Comparison of ENCODE assay signal across 34 cellular contexts in the genomic region with DNA sequence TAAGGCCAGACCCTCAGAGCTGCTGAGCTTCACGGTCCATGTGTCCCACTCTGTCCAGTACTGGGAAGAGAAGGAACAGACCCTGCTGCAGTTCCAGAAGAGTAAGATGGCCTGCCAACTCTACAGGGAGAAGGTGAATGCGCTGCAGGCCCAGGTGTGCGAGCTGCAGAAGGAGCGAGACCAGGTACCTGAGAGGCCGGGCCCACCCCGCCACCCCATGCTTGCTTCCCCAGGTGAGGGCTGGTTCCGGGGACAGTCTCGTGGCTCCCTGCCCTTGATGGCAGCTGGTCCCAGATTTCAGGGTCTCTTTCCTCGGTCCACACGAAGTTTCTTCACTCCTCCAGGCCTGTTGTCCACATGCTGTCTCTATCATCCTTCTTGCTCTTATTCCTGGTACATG. TPM values are rescaled to one million over a fixed set of nuclear protein-coding genes. Genes with fewer than 3 reads are reported as not detected.
"Had no signal": no experiment of that assay in that cellular context is flagged by ENCODE, and none has a peak within 500 bp of the region (broad histone marks: within the 10 kb centered on the region; RNA-seq: fewer than 3 reads in every experiment).

No MANE protein-coding gene starts in this region.

- H3K4me3 ChIP-seq: ascending aorta, breast epithelium had no signal

- H3K36me3 ChIP-seq: ascending aorta, brain microvascular endothelial cell, breast epithelium had no signal

- H3K4me1 Mint-ChIP-seq: activated CD4-positive, alpha-beta memory T cell treated with anti-CD3 and anti-CD28 coated beads, Interleukin-2, amount 10 ng/mL, durations not matched to agents 7 days and 5 days; activated CD4-positive, alpha-beta T cell treated with anti-CD3 and anti-CD28 coated beads for 36 hours; activated CD4-positive, alpha-beta T cell treated with anti-CD3 and anti-CD28 coated beads, Interleukin-2, amount 10 ng/mL, durations not matched to agents 7 days and 5 days; activated naive CD4-positive, alpha-beta T cell treated with anti-CD3 and anti-CD28 coated beads, Interleukin-2, amount 10 ng/mL, durations not matched to agents 7 days and 5 days; activated naive CD8-positive, alpha-beta T cell treated with anti-CD3 and anti-CD28 coated beads, Interleukin-2, amount 10 ng/mL, durations not matched to agents 7 days and 5 days; activated naive CD8-positive, alpha-beta T cell treated with anti-CD3 and anti-CD28 coated beads, Interleukin-2, amount 50 U/mL, for 24 hours; central memory CD8-positive, alpha-beta T cell; T-cell had no signal

- H3K27me3 ChIP-seq: ascending aorta, brain microvascular endothelial cell, breast epithelium had no signal

- H3K9me3 Mint-ChIP-seq: activated naive CD4-positive, alpha-beta T cell treated with anti-CD3 and anti-CD28 coated beads, Interleukin-2, amount 10 ng/mL, durations not matched to agents 7 days and 5 days; activated naive CD8-positive, alpha-beta T cell treated with anti-CD3 and anti-CD28 coated beads, Interleukin-2, amount 10 ng/mL, durations not matched to agents 7 days and 5 days; activated naive CD8-positive, alpha-beta T cell treated with anti-CD3 and anti-CD28 coated beads, Interleukin-2, amount 50 U/mL, for 24 hours; activated T-cell treated with anti-CD3 and anti-CD28 coated beads, Interleukin-2, amount 50 U/mL, for 24 hours; central memory CD8-positive, alpha-beta T cell; T-cell had no signal

- H3K27ac ChIP-seq: ascending aorta, brain microvascular endothelial cell had no signal

- DNase-seq: activated CD4-positive, alpha-beta memory T cell treated with anti-CD3 and anti-CD28 coated beads, Interleukin-2, amount 10 ng/mL, durations not matched to agents 7 days and 5 days; activated CD4-positive, alpha-beta T cell treated with anti-CD3 and anti-CD28 coated beads for 1 hour; activated CD4-positive, alpha-beta T cell treated with anti-CD3 and anti-CD28 coated beads for 36 hours; activated CD4-positive, alpha-beta T cell treated with anti-CD3 and anti-CD28 coated beads for 48 hours; activated CD4-positive, alpha-beta T cell treated with anti-CD3 and anti-CD28 coated beads, Interleukin-2, amount 10 ng/mL, durations not matched to agents 7 days and 5 days; activated CD4-positive, alpha-beta T cell treated with anti-CD3 and anti-CD28 coated beads, Interleukin-2, amount 50 U/mL, for 48 hours; activated CD4-positive, CD25-positive, alpha-beta regulatory T cell; activated CD8-positive, alpha-beta memory T cell treated with anti-CD3 and anti-CD28 coated beads for 24 hours; activated CD8-positive, alpha-beta memory T cell treated with anti-CD3 and anti-CD28 coated beads, Interleukin-2, amount 10 ng/mL, durations not matched to agents 7 days and 5 days; activated CD8-positive, alpha-beta memory T cell treated with anti-CD3 and anti-CD28 coated beads, Interleukin-2, amount 50 U/mL, for 48 hours; activated CD8-positive, alpha-beta T cell treated with anti-CD3 and anti-CD28 coated beads, Interleukin-2, amount 10 ng/mL, durations not matched to agents 7 days and 5 days; activated effector memory CD4-positive, alpha-beta T cell treated with Interleukin-2 at 50 U/mL for 16 hours; activated gamma-delta T cell; activated naive CD4-positive, alpha-beta T cell treated with anti-CD3 and anti-CD28 coated beads, Interleukin-2, amount 10 ng/mL, durations not matched to agents 7 days and 5 days; activated naive CD4-positive, alpha-beta T cell treated with Interleukin-2 at 50 U/mL for 16 hours; activated naive CD8-positive, alpha-beta T cell treated with anti-CD3 and anti-CD28 coated beads, Interleukin-2, amount 10 ng/mL, durations not matched to agents 7 days and 5 days; activated naive CD8-positive, alpha-beta T cell treated with anti-CD3 and anti-CD28 coated beads, Interleukin-2, amount 50 U/mL, for 24 hours; activated T-cell treated with anti-CD3 and anti-CD28 coated beads, Interleukin-2, amount 50 U/mL, for 24 hours; activated T-cell treated with anti-CD3 and anti-CD28 coated beads, Interleukin-2, amount 50 U/mL, for 48 hours; amygdala; anterior cingulate cortex; brain microvascular endothelial cell; caudate nucleus; cerebellar nuclear complex; T-cell; T-helper 17 cell; T-helper 9 cell had no signal

- H3K27ac Mint-ChIP-seq: activated CD4-positive, alpha-beta memory T cell treated with anti-CD3 and anti-CD28 coated beads, Interleukin-2, amount 10 ng/mL, durations not matched to agents 7 days and 5 days; activated CD4-positive, alpha-beta T cell treated with anti-CD3 and anti-CD28 coated beads for 36 hours; activated CD4-positive, alpha-beta T cell treated with anti-CD3 and anti-CD28 coated beads, Interleukin-2, amount 10 ng/mL, durations not matched to agents 7 days and 5 days; activated CD8-positive, alpha-beta memory T cell treated with anti-CD3 and anti-CD28 coated beads, Interleukin-2, amount 10 ng/mL, durations not matched to agents 7 days and 5 days; activated CD8-positive, alpha-beta T cell treated with anti-CD3 and anti-CD28 coated beads, Interleukin-2, amount 10 ng/mL, durations not matched to agents 7 days and 5 days; activated naive CD4-positive, alpha-beta T cell treated with anti-CD3 and anti-CD28 coated beads, Interleukin-2, amount 10 ng/mL, durations not matched to agents 7 days and 5 days; activated naive CD8-positive, alpha-beta T cell; activated naive CD8-positive, alpha-beta T cell treated with anti-CD3 and anti-CD28 coated beads, Interleukin-2, amount 10 ng/mL, durations not matched to agents 7 days and 5 days; activated naive CD8-positive, alpha-beta T cell treated with anti-CD3 and anti-CD28 coated beads, Interleukin-2, amount 50 U/mL, for 24 hours; activated T-cell treated with anti-CD3 and anti-CD28 coated beads, Interleukin-2, amount 50 U/mL, for 24 hours; activated T-helper 2 cell treated with anti-CD3 and anti-CD28 coated beads, Interferon-gamma antibody, Interleukin-2, Interleukin-4, amounts not matched to agents 10 μg/mL and 5 μg/mL and 100 μg/mL, durations not matched to agents 14 hours and 24 hours and 36 hours; T-cell; T-helper 17 cell had no signal

- H3K4me3 Mint-ChIP-seq: activated CD4-positive, alpha-beta memory T cell treated with anti-CD3 and anti-CD28 coated beads, Interleukin-2, amount 10 ng/mL, durations not matched to agents 7 days and 5 days; activated CD4-positive, alpha-beta T cell treated with anti-CD3 and anti-CD28 coated beads for 36 hours; activated CD4-positive, alpha-beta T cell treated with anti-CD3 and anti-CD28 coated beads, Interleukin-2, amount 10 ng/mL, durations not matched to agents 7 days and 5 days; activated CD8-positive, alpha-beta memory T cell treated with anti-CD3 and anti-CD28 coated beads, Interleukin-2, amount 10 ng/mL, durations not matched to agents 7 days and 5 days; activated CD8-positive, alpha-beta T cell treated with anti-CD3 and anti-CD28 coated beads, Interleukin-2, amount 10 ng/mL, durations not matched to agents 7 days and 5 days; activated naive CD4-positive, alpha-beta T cell treated with anti-CD3 and anti-CD28 coated beads, Interleukin-2, amount 10 ng/mL, durations not matched to agents 7 days and 5 days; activated naive CD8-positive, alpha-beta T cell; activated naive CD8-positive, alpha-beta T cell treated with anti-CD3 and anti-CD28 coated beads, Interleukin-2, amount 10 ng/mL, durations not matched to agents 7 days and 5 days; activated naive CD8-positive, alpha-beta T cell treated with anti-CD3 and anti-CD28 coated beads, Interleukin-2, amount 50 U/mL, for 24 hours; activated T-cell treated with anti-CD3 and anti-CD28 coated beads, Interleukin-2, amount 50 U/mL, for 24 hours; central memory CD8-positive, alpha-beta T cell; T-cell; T-helper 17 cell had no signal

- H3K9me3 ChIP-seq: ascending aorta, breast epithelium had no signal

- H3K36me3 Mint-ChIP-seq: activated CD8-positive, alpha-beta memory T cell treated with anti-CD3 and anti-CD28 coated beads, Interleukin-2, amount 10 ng/mL, durations not matched to agents 7 days and 5 days; activated naive CD4-positive, alpha-beta T cell treated with anti-CD3 and anti-CD28 coated beads, Interleukin-2, amount 10 ng/mL, durations not matched to agents 7 days and 5 days; activated naive CD8-positive, alpha-beta T cell; activated naive CD8-positive, alpha-beta T cell treated with anti-CD3 and anti-CD28 coated beads, Interleukin-2, amount 10 ng/mL, durations not matched to agents 7 days and 5 days; T-cell had no signal

- H3K4me1 ChIP-seq: ascending aorta, breast epithelium had no signal

RNA-seq across cellular contexts. Expression of gene CARD14, which starts 20.9 kb away (rescaled TPM):
- total RNA-seq: activated CD4-positive, alpha-beta memory T cell treated with anti-CD3 and anti-CD28 coated beads, Interleukin-2, amount 10 ng/mL, durations not matched to agents 7 days and 5 days; activated CD4-positive, alpha-beta T cell treated with anti-CD3 and anti-CD28 coated beads for 36 hours; activated CD4-positive, alpha-beta T cell treated with anti-CD3 and anti-CD28 coated beads, Interleukin-2, amount 10 ng/mL, durations not matched to agents 7 days and 5 days; activated CD8-positive, alpha-beta memory T cell treated with anti-CD3 and anti-CD28 coated beads, Interleukin-2, amount 10 ng/mL, durations not matched to agents 7 days and 5 days; activated CD8-positive, alpha-beta T cell treated with anti-CD3 and anti-CD28 coated beads, Interleukin-2, amount 10 ng/mL, durations not matched to agents 7 days and 5 days; activated naive CD8-positive, alpha-beta T cell treated with anti-CD3 and anti-CD28 coated beads, Interleukin-2, amount 10 ng/mL, durations not matched to agents 7 days and 5 days; activated T-helper 2 cell treated with anti-CD3 and anti-CD28 coated beads, Interferon-gamma antibody, Interleukin-2, Interleukin-4, amounts not matched to agents 10 μg/mL and 5 μg/mL and 100 μg/mL, durations not matched to agents 14 hours and 24 hours and 36 hours; T-helper 1 cell treated with Interleukin-12 subunit alpha and Interleukin-12 subunit beta and Interleukin-4 antibody, amounts not matched to agents 30 ng/mL and 1 ng/mL, for 36 hours; T-helper 17 cell; T-helper 2 cell treated with Interferon-gamma antibody and Interleukin-4, amounts not matched to agents 100 ng/mL and 5 ng/mL, for 36 hours had no signal
